Comparison of ENCODE assay signal across 15 cellular contexts in the genomic region with DNA sequence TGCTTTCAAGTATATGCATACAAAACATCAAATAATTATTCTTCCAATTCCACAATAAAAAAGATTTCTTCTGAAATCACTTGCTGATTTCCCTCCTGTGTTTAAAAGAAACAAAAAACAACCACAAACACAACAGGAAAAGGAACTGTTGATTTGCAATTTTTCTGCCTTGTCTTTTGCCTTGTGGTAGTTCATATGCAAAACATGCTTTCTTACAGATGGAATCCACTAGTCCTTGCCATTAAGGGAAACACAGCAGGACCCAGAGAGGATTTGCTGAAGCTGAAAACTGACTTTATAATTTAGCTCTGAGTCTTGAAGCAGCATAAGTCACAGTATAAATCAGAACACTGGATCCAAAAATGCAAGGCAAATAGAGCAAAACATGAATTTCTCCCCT.
A peak's percentile ranks its signal among the peaks of the same experiment; 100 is the strongest.
DNase-seq lines count a peak whose midpoint lies in the region; TF ChIP-seq lines count a peak whose summit lies in the region.
"Had no signal": no experiment of that assay in that cellular context is flagged by ENCODE, and none has a peak within 500 bp of the region (broad histone marks: within the 10 kb centered on the region; RNA-seq: fewer than 3 reads in every experiment).

No MANE protein-coding gene starts in this region.

- H3K79me1 ChIP-seq in mesendoderm (ENCODE audit: low read length) = no peaks in the 10 kb centered on the region

- no peak overlapping the region for H4K8ac ChIP-seq in mesendoderm (ENCODE audit: low read depth, low read length)

- no peak overlapping the region for H3K4ac ChIP-seq in mesendoderm (ENCODE audit: low read depth, low read length)

- H2BK15ac ChIP-seq in mesendoderm (replicated peaks; ENCODE audit: low read depth) = no peak overlapping the region

- DNase-seq in cerebellar cortex (ENCODE audit: low spot score) (peak; percentile 12), mesendoderm (peak; percentile 16), foreskin fibroblast (no peak), globus pallidus (ENCODE audit: low spot score) (no peak), HPDE6-E6E7 (ENCODE audit: extremely low spot score) (no peak), ascending aorta (ENCODE audit: low spot score in 2 of 2) (no peak)
- DNase-seq: NCI-H1436; NCI-H226; NCI-H526; NK-92 treated with Interleukin-12 subunit alpha and Interleukin-12 subunit beta, amount 100 ng/mL, for 24 hours; PC-9 had no signal

- H3K27ac ChIP-seq in HUES6 (ENCODE audit: low read depth, low read length) (peak overlapping the region; percentile 66), mesendoderm (ENCODE audit: low read depth, low read length) (no peak overlapping the region), ascending aorta (no peak overlapping the region)
- H3K27ac ChIP-seq: PC-9, SK-N-MC had no signal

- H3K9ac ChIP-seq in HUES6 (ENCODE audit: low read length) = no peak overlapping the region
- no peak overlapping the region for H3K9ac ChIP-seq in mesendoderm (ENCODE audit: low read length)

- H2BK120ac ChIP-seq in mesendoderm (ENCODE audit: low read depth, low read length) = no peak overlapping the region

- H4K5ac ChIP-seq in mesendoderm (ENCODE audit: low read length) = no peak overlapping the region

- H3K18ac ChIP-seq in mesendoderm (ENCODE audit: low read length) = no peak overlapping the region

- H3K9me3 ChIP-seq in HUES6 (ENCODE audit: control insufficient read depth, insufficient read depth, low read depth, low read length) (peaks cover 10% of the 10 kb centered on the region), ascending aorta (no peaks in the 10 kb centered on the region)
- H3K9me3 ChIP-seq: HAP-1 had no signal

- H3K4me2 ChIP-seq in mesendoderm (ENCODE audit: low read length) = no peak overlapping the region
- H3K4me2 ChIP-seq: PC-9 had no signal

- H3K4me3 ChIP-seq in HUES6 (ENCODE audit: low read depth, low read length) (peak overlapping the region; percentile 22; the same call in 1 of the 2 replicates), mesendoderm (ENCODE audit: low read length) (no peak overlapping the region), foreskin fibroblast (ENCODE audit: low read depth in 1 of 2, low read length in 2 of 2) (no peak overlapping the region), ascending aorta (no peak overlapping the region)
- H3K4me3 ChIP-seq: BLaER1 treated with 17β-estradiol and CSF1 and Interleukin-3, amounts not matched to agents 10 nM and 100 nM; HAP-1; PC-9; SK-N-MC had no signal

- intact Hi-C loops in ascending aorta (cut with DNase I) = no loop called here

- H3K27me3 ChIP-seq in HUES6 (ENCODE audit: control insufficient read depth, insufficient read depth, low read length) = no peaks in the 10 kb centered on the region
- no peaks in the 10 kb centered on the region for H3K27me3 ChIP-seq in mesendoderm (ENCODE audit: insufficient read depth, low read length, poor library complexity)
- H3K27me3 ChIP-seq in ascending aorta = no peaks in the 10 kb centered on the region
- H3K27me3 ChIP-seq: BLaER1 treated with 17β-estradiol and CSF1 and Interleukin-3, amounts not matched to agents 10 nM and 100 nM had no signal

- peak overlapping the region; percentile 25 for H3K56ac ChIP-seq in mesendoderm (ENCODE audit: low read length)

- no peak overlapping the region for H2AK5ac ChIP-seq in mesendoderm (ENCODE audit: low read length)

- H3K4me1 ChIP-seq in HUES6 (ENCODE audit: control insufficient read depth, insufficient read depth, low read length) (peaks cover 20% of the 10 kb centered on the region), mesendoderm (ENCODE audit: control insufficient read depth, low read depth, low read length) (no peaks in the 10 kb centered on the region), ascending aorta (no peaks in the 10 kb centered on the region)
- H3K4me1 ChIP-seq: HAP-1 had no signal

- H3K36me3 ChIP-seq in HUES6 (ENCODE audit: control insufficient read depth, insufficient read depth, low read length) = no peaks in the 10 kb centered on the region
- no peaks in the 10 kb centered on the region for H3K36me3 ChIP-seq in mesendoderm (ENCODE audit: control insufficient read depth, insufficient read depth, low read length)
- no peaks in the 10 kb centered on the region for H3K36me3 ChIP-seq in ascending aorta
- H3K36me3 ChIP-seq: BLaER1 treated with 17β-estradiol and CSF1 and Interleukin-3, amounts not matched to agents 10 nM and 100 nM; HAP-1 had no signal

- H2BK5ac ChIP-seq in mesendoderm (ENCODE audit: low read length) = no peak overlapping the region

- no peaks in the 10 kb centered on the region for H3K79me2 ChIP-seq in mesendoderm (ENCODE audit: control insufficient read depth, insufficient read depth, low read length)

- H3K23ac ChIP-seq in mesendoderm (ENCODE audit: low read length) = no peak overlapping the region

- TF ChIP-seq CTCF in foreskin fibroblast (IDR thresholded peaks at IDR 0.05; ENCODE audit: low read depth, low read length) (no peak), ascending aorta (IDR thresholded peaks at IDR 0.05) (no peak)

Comparison
In these comparisons a context has a peak if more than half of its experiments do, and no peak if none do; other contexts are left out.
1. DNase-seq: peak in cerebellar cortex (single experiment) and mesendoderm (single experiment); none in foreskin fibroblast (0 of 2), globus pallidus (single experiment), HPDE6-E6E7 (single experiment) and ascending aorta (0 of 2).